ENCODE assay signal across 1 cellular context in the genomic region with DNA sequence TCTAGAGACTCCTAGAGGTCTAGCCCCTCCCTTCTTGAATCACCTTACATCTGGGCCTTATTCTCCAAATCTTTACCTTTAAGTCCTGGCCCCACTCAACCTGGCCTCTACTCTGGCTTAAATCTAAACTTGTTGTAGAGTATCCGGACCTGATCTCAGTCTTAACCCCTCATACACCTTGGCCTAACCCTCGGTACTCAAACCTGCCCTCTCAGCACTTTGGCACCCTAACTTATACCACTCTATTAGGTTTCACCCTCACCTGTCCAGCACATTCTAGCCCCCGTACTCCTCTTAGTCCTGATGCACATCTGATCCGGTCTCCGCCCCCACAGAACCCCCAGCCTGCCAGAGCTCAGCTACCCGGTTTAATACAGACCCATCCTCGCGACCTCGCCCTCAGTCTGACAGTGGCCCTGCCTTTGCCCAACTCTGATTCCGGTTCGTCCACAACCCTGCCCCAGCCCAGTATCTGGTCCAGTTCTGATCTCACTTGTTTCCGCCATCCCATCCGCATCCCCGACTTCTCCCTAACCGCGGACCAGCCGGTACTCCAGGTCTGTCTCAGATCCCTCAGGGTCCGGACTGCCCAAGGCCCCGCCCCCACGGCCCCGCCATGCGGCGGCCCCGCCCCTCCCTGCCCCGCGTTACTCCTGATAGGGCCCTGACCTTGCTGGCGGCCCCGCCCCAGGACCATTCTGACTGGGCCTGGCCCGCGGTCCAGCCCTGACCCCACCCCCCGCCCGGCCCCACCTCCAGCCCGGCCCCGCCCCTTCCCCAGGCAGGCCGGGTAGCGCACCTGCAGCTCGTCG.
TF ChIP-seq lines count a peak whose summit lies in the region.

No MANE protein-coding gene starts in this region.

TF ChIP-seq in GM23338, 12 proteins besides CTCF, POLR2A, EP300 and RAD21 (continued from another document):
- TF ChIP-seq, protein P1, sequence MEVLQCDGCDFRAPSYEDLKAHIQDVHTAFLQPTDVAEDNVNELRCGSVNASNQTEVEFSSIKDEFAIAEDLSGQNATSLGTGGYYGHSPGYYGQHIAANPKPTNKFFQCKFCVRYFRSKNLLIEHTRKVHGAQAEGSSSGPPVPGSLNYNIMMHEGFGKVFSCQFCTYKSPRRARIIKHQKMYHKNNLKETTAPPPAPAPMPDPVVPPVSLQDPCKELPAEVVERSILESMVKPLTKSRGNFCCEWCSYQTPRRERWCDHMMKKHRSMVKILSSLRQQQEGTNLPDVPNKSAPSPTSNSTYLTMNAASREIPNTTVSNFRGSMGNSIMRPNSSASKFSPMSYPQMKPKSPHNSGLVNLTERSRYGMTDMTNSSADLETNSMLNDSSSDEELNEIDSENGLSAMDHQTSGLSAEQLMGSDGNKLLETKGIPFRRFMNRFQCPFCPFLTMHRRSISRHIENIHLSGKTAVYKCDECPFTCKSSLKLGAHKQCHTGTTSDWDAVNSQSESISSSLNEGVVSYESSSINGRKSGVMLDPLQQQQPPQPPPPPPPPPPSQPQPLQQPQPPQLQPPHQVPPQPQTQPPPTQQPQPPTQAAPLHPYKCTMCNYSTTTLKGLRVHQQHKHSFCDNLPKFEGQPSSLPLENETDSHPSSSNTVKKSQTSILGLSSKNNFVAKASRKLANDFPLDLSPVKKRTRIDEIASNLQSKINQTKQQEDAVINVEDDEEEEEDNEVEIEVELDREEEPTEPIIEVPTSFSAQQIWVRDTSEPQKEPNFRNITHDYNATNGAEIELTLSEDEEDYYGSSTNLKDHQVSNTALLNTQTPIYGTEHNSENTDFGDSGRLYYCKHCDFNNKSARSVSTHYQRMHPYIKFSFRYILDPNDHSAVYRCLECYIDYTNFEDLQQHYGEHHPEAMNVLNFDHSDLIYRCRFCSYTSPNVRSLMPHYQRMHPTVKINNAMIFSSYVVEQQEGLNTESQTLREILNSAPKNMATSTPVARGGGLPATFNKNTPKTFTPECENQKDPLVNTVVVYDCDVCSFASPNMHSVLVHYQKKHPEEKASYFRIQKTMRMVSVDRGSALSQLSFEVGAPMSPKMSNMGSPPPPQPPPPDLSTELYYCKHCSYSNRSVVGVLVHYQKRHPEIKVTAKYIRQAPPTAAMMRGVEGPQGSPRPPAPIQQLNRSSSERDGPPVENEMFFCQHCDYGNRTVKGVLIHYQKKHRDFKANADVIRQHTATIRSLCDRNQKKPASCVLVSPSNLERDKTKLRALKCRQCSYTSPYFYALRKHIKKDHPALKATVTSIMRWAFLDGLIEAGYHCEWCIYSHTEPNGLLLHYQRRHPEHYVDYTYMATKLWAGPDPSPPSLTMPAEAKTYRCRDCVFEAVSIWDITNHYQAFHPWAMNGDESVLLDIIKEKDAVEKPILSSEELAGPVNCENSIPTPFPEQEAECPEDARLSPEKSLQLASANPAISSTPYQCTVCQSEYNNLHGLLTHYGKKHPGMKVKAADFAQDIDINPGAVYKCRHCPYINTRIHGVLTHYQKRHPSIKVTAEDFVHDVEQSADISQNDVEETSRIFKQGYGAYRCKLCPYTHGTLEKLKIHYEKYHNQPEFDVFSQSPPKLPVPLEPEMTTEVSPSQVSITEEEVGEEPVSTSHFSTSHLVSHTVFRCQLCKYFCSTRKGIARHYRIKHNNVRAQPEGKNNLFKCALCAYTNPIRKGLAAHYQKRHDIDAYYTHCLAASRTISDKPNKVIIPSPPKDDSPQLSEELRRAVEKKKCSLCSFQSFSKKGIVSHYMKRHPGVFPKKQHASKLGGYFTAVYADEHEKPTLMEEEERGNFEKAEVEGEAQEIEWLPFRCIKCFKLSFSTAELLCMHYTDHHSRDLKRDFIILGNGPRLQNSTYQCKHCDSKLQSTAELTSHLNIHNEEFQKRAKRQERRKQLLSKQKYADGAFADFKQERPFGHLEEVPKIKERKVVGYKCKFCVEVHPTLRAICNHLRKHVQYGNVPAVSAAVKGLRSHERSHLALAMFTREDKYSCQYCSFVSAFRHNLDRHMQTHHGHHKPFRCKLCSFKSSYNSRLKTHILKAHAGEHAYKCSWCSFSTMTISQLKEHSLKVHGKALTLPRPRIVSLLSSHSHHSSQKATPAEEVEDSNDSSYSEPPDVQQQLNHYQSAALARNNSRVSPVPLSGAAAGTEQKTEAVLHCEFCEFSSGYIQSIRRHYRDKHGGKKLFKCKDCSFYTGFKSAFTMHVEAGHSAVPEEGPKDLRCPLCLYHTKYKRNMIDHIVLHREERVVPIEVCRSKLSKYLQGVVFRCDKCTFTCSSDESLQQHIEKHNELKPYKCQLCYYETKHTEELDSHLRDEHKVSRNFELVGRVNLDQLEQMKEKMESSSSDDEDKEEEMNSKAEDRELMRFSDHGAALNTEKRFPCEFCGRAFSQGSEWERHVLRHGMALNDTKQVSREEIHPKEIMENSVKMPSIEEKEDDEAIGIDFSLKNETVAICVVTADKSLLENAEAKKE (CRISPR knock-in tag; IDR thresholded peaks at IDR 0.05), result no peak
- TF ChIP-seq NANOG (IDR thresholded peaks at IDR 0.05; ENCODE audit: borderline replicate concordance), result no peak
- TF ChIP-seq ZNF114 (CRISPR knock-in tag; IDR thresholded peaks at IDR 0.05), result no peak
- no peak for TF ChIP-seq ZNF331 (CRISPR knock-in tag; IDR thresholded peaks at IDR 0.05; ENCODE audit: low read depth)
- TF ChIP-seq EZH2phosphoT487 (IDR thresholded peaks at IDR 0.05; ENCODE audit: unreplicated experiment), result no peak
- no peak for TF ChIP-seq CREB1 (CRISPR knock-in tag; IDR thresholded peaks at IDR 0.05; ENCODE audit: low read depth)
